Comparison of ENCODE assay signal across 8 cellular contexts in the genomic region with DNA sequence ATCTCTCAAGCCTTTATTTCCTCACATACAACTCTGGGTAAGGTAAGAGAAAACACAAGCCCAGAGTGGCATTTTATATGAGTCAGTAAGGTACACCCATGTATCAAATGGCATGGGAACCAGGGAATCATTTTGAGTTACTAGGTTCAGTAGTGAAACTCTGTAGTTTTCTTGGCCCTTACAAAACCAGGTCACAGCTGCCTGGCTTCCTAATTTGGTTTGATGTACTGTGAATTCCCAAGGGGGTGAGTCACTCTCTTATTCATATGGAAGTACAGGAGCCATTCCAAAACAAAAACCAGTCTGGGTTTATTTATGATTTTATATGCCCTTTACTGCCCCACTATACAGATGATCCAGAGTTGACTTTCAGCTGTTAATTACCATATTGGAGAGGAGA.
A peak's percentile ranks its signal among the peaks of the same experiment; 100 is the strongest.
DNase-seq lines count a peak whose midpoint lies in the region; ATAC-seq and TF ChIP-seq lines count a peak whose summit lies in the region.

No MANE protein-coding gene starts in this region.

- peak; percentile 70 for DNase-seq in AG08396 (ENCODE audit: low spot score)
- DNase-seq in astrocyte of the cerebellum (ENCODE audit: low read depth) = peak; percentile 98
- DNase-seq in kidney tubule cell (ENCODE audit: low spot score) = peak; percentile 97
- no peak for DNase-seq in NCI-H2227 (lab: John Stamatoyannopoulos, UW; ENCODE audit: unreplicated experiment)
- DNase-seq in testis = no peak

- intact Hi-C loops in testis (cut with DNase I; ENCODE audit: low total_unique reads) = no loop called here

- in situ Hi-C loops in astrocyte of the cerebellum (cut with HindIII; ENCODE audit: low sequenced_read_pairs) = no loop called here

- ATAC-seq in HG03442 (IDR thresholded peaks at IDR 0.05; ENCODE audit: unreplicated experiment) = peak; percentile 46
- ATAC-seq in GM18519 (IDR thresholded peaks at IDR 0.05; ENCODE audit: low FRiP score, unreplicated experiment) = no peak
- no peak for ATAC-seq in HG03039 (IDR thresholded peaks at IDR 0.05; ENCODE audit: unreplicated experiment)

- H3K9me3 ChIP-seq in testis = no peaks in the 10 kb centered on the region

- no peaks in the 10 kb centered on the region for H3K27me3 ChIP-seq in testis

- no peak for TF ChIP-seq POLR2A in testis (IDR thresholded peaks at IDR 0.05)

- no peak overlapping the region for H3K27ac ChIP-seq in testis

- H3K36me3 ChIP-seq in testis (ENCODE audit: low read depth, missing control alignments) = no peaks in the 10 kb centered on the region

- H3K4me3 ChIP-seq in astrocyte of the cerebellum (ENCODE audit: low read depth, low read length) (no peak overlapping the region), testis (no peak overlapping the region)

- TF ChIP-seq CTCF in astrocyte of the cerebellum (IDR thresholded peaks at IDR 0.05; ENCODE audit: low read depth, low read length, missing control alignments) (no peak), testis (IDR thresholded peaks at IDR 0.05) (no peak)

- H3K4me1 ChIP-seq in testis = no peaks in the 10 kb centered on the region

Comparison
In these comparisons a context has a peak if more than half of its experiments do, and no peak if none do; other contexts are left out.
1. DNase-seq: peak in AG08396 (single experiment), astrocyte of the cerebellum (single experiment) and kidney tubule cell (single experiment); none in NCI-H2227 (single experiment) and testis (single experiment).